Comparison of ENCODE assay signal across 30 cellular contexts in genomic region chr9:130920762-130921482, GRCh38. TPM values are rescaled to one million over a fixed set of nuclear protein-coding genes. Genes with fewer than 3 reads are reported as not detected.
DNase-seq lines count a peak whose midpoint lies in the region; ATAC-seq and TF ChIP-seq lines count a peak whose summit lies in the region.
"Had no signal": no experiment of that assay in that cellular context is flagged by ENCODE, and none has a peak within 500 bp of the region (broad histone marks: within the 10 kb centered on the region; RNA-seq: fewer than 3 reads in every experiment).

No MANE protein-coding gene starts in this region.

- H2AFZ ChIP-seq in osteoblast (ENCODE audit: low read length), result no peak overlapping the region
- H2AFZ ChIP-seq: PC-9 had no signal

- H3K4me1 Mint-ChIP-seq in brain, result peaks cover 47% of the 10 kb centered on the region
- H3K4me1 Mint-ChIP-seq in nephron, result peaks cover 21% of the 10 kb centered on the region

- H3K4me1 ChIP-seq in BLaER1 treated with 17β-estradiol and CSF1 and Interleukin-3, amounts not matched to agents 10 nM and 100 nM, result peaks cover 7 to 84% (median 73%) of the 10 kb centered on the region in 10 experiments
- H3K4me1 ChIP-seq in osteoblast (ENCODE audit: insufficient read depth, low read length), result no peaks in the 10 kb centered on the region
- H3K4me1 ChIP-seq: Caco-2 had no signal

- ATAC-seq in sciatic nerve (no peak), left colon (no peak)
- ATAC-seq: CD8-positive, alpha-beta T cell; Right ventricle myocardium inferior; SK-N-SH treated with all-trans-retinoic acid at 6 μM for 48 hours had no signal

- H3K9me3 Mint-ChIP-seq in brain (peaks cover 0 to 2% (median 0%) of the 10 kb centered on the region in 5 experiments), nephron (no peaks in the 10 kb centered on the region)
- H3K9me3 Mint-ChIP-seq: CD8-positive, alpha-beta T cell had no signal

- intact Hi-C loops in sciatic nerve (cut with DNase I), result no loop called here
- intact Hi-C loops in left colon (cut with DNase I, micrococcal nuclease), result no loop called here

- 0 out of 22 replicates have a peak overlapping the region, but pooled peaks of 2 of the 11 experiments have one; percentile 9 to 14 for H3K9ac ChIP-seq in BLaER1 treated with 17β-estradiol and CSF1 and Interleukin-3, amounts not matched to agents 10 nM and 100 nM

- H3K4me3 Mint-ChIP-seq in brain (peak overlapping the region in 1 of 5 experiments; percentile 41), nephron (peak overlapping the region in 1 of 3 experiments; percentile 16)
- H3K4me3 Mint-ChIP-seq: CD8-positive, alpha-beta T cell had no signal

- peak overlapping the region in 8 of 11 experiments; percentile 41 to 80 (median 63); a peak in 15 of 22 replicates for H3K4me2 ChIP-seq in BLaER1 treated with 17β-estradiol and CSF1 and Interleukin-3, amounts not matched to agents 10 nM and 100 nM
- H3K4me2 ChIP-seq in osteoblast (ENCODE audit: insufficient read depth, low read length), result no peak overlapping the region
- H3K4me2 ChIP-seq: PC-9 had no signal

- peaks cover 8% of the 10 kb centered on the region for H3K27me3 Mint-ChIP-seq in brain
- H3K27me3 Mint-ChIP-seq in nephron (ENCODE audit: low read depth), result peaks cover 43% of the 10 kb centered on the region

- H3K27me3 ChIP-seq in BLaER1 treated with 17β-estradiol and CSF1 and Interleukin-3, amounts not matched to agents 10 nM and 100 nM, result peaks cover 21 to 72% (median 36%) of the 10 kb centered on the region in 11 experiments
- H3K27me3 ChIP-seq in osteoblast (ENCODE audit: insufficient read depth, low read length), result peaks cover 13% of the 10 kb centered on the region

- H4K20me1 ChIP-seq in BLaER1 treated with 17β-estradiol and CSF1 and Interleukin-3, amounts not matched to agents 10 nM and 100 nM, result peaks cover 0 to 40% (median 2%) of the 10 kb centered on the region in 11 experiments; a peak in 8 of 22 replicates
- H4K20me1 ChIP-seq in osteoblast (ENCODE audit: insufficient read depth, low read length), result no peaks in the 10 kb centered on the region

- DNase-seq in osteoblast (ENCODE audit: insufficient read length, low spot score, missing footprints) (peak; percentile 92), substantia nigra (lab: John Stamatoyannopoulos, UW) (no peak), sciatic nerve (ENCODE audit: low spot score) (no peak), left colon (no peak), DMS 273 (lab: John Stamatoyannopoulos, UW; ENCODE audit: unreplicated experiment) (no peak)
- DNase-seq: AML-193; Caco-2; CD8-positive, alpha-beta T cell; DMS 273 treated with DMSO at 0.1 percent for 48 hours; DND-41; KBM-7; MV-4-11; NCI-H1105; NCI-H1436 treated with DMSO at 0.1 percent for 48 hours; NCI-H187 treated with DMSO at 0.1 percent for 48 hours; NCI-H2107; NCI-H524; NCI-H774; PC-9; SJCRH30 had no signal

- H3K4me3 ChIP-seq in BLaER1 treated with 17β-estradiol and CSF1 and Interleukin-3, amounts not matched to agents 10 nM and 100 nM, result no peak overlapping the region
- H3K4me3 ChIP-seq in osteoblast (ENCODE audit: insufficient read depth, low read length), result no peak overlapping the region
- H3K4me3 ChIP-seq: PC-9, SJCRH30 had no signal

- H3K9me3 ChIP-seq in BLaER1 treated with 17β-estradiol and CSF1 and Interleukin-3, amounts not matched to agents 10 nM and 100 nM (replicated peaks in 1 of 11), result no peaks in the 10 kb centered on the region
- no peaks in the 10 kb centered on the region for H3K9me3 ChIP-seq in osteoblast (ENCODE audit: low read depth, low read length)
- H3K9me3 ChIP-seq: Caco-2, SJCRH30 had no signal

- H3K27ac Mint-ChIP-seq in brain, result peak overlapping the region in 4 of 5 experiments; percentile 13 to 92 (median 62)
- H3K27ac Mint-ChIP-seq in nephron, result peak overlapping the region; percentile 63 to 88 (median 65)
- H3K27ac Mint-ChIP-seq: CD8-positive, alpha-beta T cell had no signal

- no peaks in the 10 kb centered on the region for H3K36me3 ChIP-seq in BLaER1 treated with 17β-estradiol and CSF1 and Interleukin-3, amounts not matched to agents 10 nM and 100 nM
- no peaks in the 10 kb centered on the region for H3K36me3 ChIP-seq in osteoblast (ENCODE audit: insufficient read depth, low read length)
- H3K36me3 ChIP-seq: SJCRH30 had no signal

- no peaks in the 10 kb centered on the region for H3K79me2 ChIP-seq in osteoblast (ENCODE audit: insufficient read depth, low read length)

- no peaks in the 10 kb centered on the region for H3K36me3 Mint-ChIP-seq in brain
- no peaks in the 10 kb centered on the region for H3K36me3 Mint-ChIP-seq in nephron (ENCODE audit: low read depth)
- H3K36me3 Mint-ChIP-seq: CD8-positive, alpha-beta T cell had no signal

- TF ChIP-seq CTCF in brain (conservative IDR thresholded peaks at IDR 0.05) (no peak), nephron (IDR thresholded peaks at IDR 0.05; ENCODE audit: unreplicated experiment in 3 of 3) (no peak), osteoblast (IDR thresholded peaks at IDR 0.05; ENCODE audit: extremely low read depth, low read depth, low read length) (no peak)

- H3K27ac ChIP-seq in BLaER1 treated with 17β-estradiol and CSF1 and Interleukin-3, amounts not matched to agents 10 nM and 100 nM, result no peak overlapping the region
- H3K27ac ChIP-seq in osteoblast (ENCODE audit: low read depth, low read length) (no peak overlapping the region), substantia nigra (ENCODE audit: low read depth, low read length, poor library complexity, severe bottlenecking) (no peak overlapping the region)
- H3K27ac ChIP-seq: C4-2B, PC-9, SJCRH30 had no signal

RNA-seq across cellular contexts. Expression of gene FIBCD1, which starts 18.1 kb away (rescaled TPM):
- polyA plus RNA-seq in brain (ENCODE audit: insufficient read depth, low read depth, low replicate concordance), result 0.78 TPM
- total RNA-seq in osteoblast (5.1 and 5.3 TPM in 2 replicates), sciatic nerve (not detected), left colon (1 to 10 TPM; 7.9 to 9.6 TPM)
- total RNA-seq: Caco-2; CD8-positive, alpha-beta T cell had no signal

RNA-seq across cellular contexts. Expression of gene QRFP, which starts 24.3 kb away (rescaled TPM):
- polyA plus RNA-seq in brain (ENCODE audit: insufficient read depth, low read depth, low replicate concordance), result not detected
- total RNA-seq in osteoblast (not detected in 2 replicates), sciatic nerve (not detected), left colon (not detected)
- total RNA-seq: Caco-2; CD8-positive, alpha-beta T cell; HT-29; LHCN-M2; MCF 10A; PC-9; Right ventricle myocardium inferior; RPMI7951; SJCRH30 had no signal
